ENCODE assay signal across 19 cellular contexts in genomic region chr2:235521844-235522243, GRCh38. TPM values are rescaled to one million over a fixed set of nuclear protein-coding genes. Genes with fewer than 3 reads are reported as not detected.
DNase-seq lines count a peak whose midpoint lies in the region; ATAC-seq and TF ChIP-seq lines count a peak whose summit lies in the region.
"Had no signal": no experiment of that assay in that cellular context is flagged by ENCODE, and none has a peak within 500 bp of the region (broad histone marks: within the 10 kb centered on the region; RNA-seq: fewer than 3 reads in every experiment).

No MANE protein-coding gene starts in this region.

- H3K4me3 ChIP-seq in fibroblast of lung (replicated peaks in 1 of 4; ENCODE audit: control extremely low read depth in 1 of 4, insufficient read depth in 1 of 4, low read depth in 3 of 4, low read length in 4 of 4) (no peak overlapping the region), spleen (no peak overlapping the region), MG63 (no peak overlapping the region)
- H3K4me3 ChIP-seq: GM12878, PC-9 had no signal

- H3K27me3 Mint-ChIP-seq in stimulated activated naive CD8-positive, alpha-beta T cell treated with anti-CD3 and anti-CD28 coated beads, Interleukin-15, amount 100 ng/mL, for 72 hours = peaks cover 21% of the 10 kb centered on the region
- H3K27me3 Mint-ChIP-seq: activated CD8-positive, alpha-beta memory T cell treated with anti-CD3 and anti-CD28 coated beads, Interleukin-2, amount 10 ng/mL, durations not matched to agents 7 days and 5 days had no signal

- H3K36me3 ChIP-seq in fibroblast of lung (ENCODE audit: control insufficient read depth, insufficient read depth, low read length) = no peaks in the 10 kb centered on the region
- no peaks in the 10 kb centered on the region for H3K36me3 ChIP-seq in spleen
- H3K36me3 ChIP-seq in MG63 = no peaks in the 10 kb centered on the region
- H3K36me3 ChIP-seq: BE2C had no signal

- intact Hi-C loops in spleen (cut with DNase I; ENCODE audit: low total_unique reads) = no loop called here

- no peak for ATAC-seq in stimulated activated naive CD8-positive, alpha-beta T cell treated with anti-CD3 and anti-CD28 coated beads, Interleukin-15, amount 100 ng/mL, for 72 hours
- ATAC-seq: activated CD8-positive, alpha-beta memory T cell treated with anti-CD3 and anti-CD28 coated beads, Interleukin-2, amount 10 ng/mL, durations not matched to agents 7 days and 5 days; GM12878; natural killer cell had no signal

- no peak overlapping the region for H3K9ac ChIP-seq in fibroblast of lung (ENCODE audit: insufficient read depth, low read length)

- WGBS in spleen, 5 donors = 53 to 67% (median 58%) methylated on average over 6 of the region's 6 CpGs

- H3K27me3 ChIP-seq in fibroblast of lung (ENCODE audit: control insufficient read depth, insufficient read depth, low read length) (no peaks in the 10 kb centered on the region), spleen (replicated peaks in 1 of 7) (peaks cover 0 to 7% (median 0%) of the 10 kb centered on the region in 7 donors), MG63 (no peaks in the 10 kb centered on the region)
- H3K27me3 ChIP-seq: BE2C had no signal

- TF ChIP-seq CTCF in fibroblast of lung (conservative IDR thresholded peaks at IDR 0.05 in 1 of 2, IDR thresholded peaks at IDR 0.05 in 1 of 2; ENCODE audit: low read depth in 1 of 2, low read length in 2 of 2) (no peak), spleen (IDR thresholded peaks at IDR 0.05 in 8 of 11, conservative IDR thresholded peaks at IDR 0.05 in 3 of 11) (no peak)

- TF ChIP-seq EP300 in Ishikawa (IDR thresholded peaks at IDR 0.05; ENCODE audit: borderline replicate concordance) = no peak

- no peak for TF ChIP-seq RAD21 in Ishikawa (IDR thresholded peaks at IDR 0.05; ENCODE audit: low read depth)

- no peaks in the 10 kb centered on the region for H3K9me3 ChIP-seq in fibroblast of lung (ENCODE audit: control insufficient read depth, insufficient read depth, low read depth, low read length)
- no peaks in the 10 kb centered on the region for H3K9me3 ChIP-seq in spleen
- H3K9me3 ChIP-seq in MG63 = no peaks in the 10 kb centered on the region
- H3K9me3 ChIP-seq: BE2C had no signal

- no peaks in the 10 kb centered on the region for H3K9me3 Mint-ChIP-seq in stimulated activated naive CD8-positive, alpha-beta T cell treated with anti-CD3 and anti-CD28 coated beads, Interleukin-15, amount 100 ng/mL, for 72 hours
- H3K9me3 Mint-ChIP-seq: activated B cell treated with CpG ODN at 0.5 μM for 24 hours, natural killer cell had no signal

- H3K4me1 Mint-ChIP-seq in stimulated activated naive CD8-positive, alpha-beta T cell treated with anti-CD3 and anti-CD28 coated beads, Interleukin-15, amount 100 ng/mL, for 72 hours = no peaks in the 10 kb centered on the region
- H3K4me1 Mint-ChIP-seq: activated B cell treated with CpG ODN at 0.5 μM for 24 hours; activated CD8-positive, alpha-beta memory T cell treated with anti-CD3 and anti-CD28 coated beads, Interleukin-2, amount 10 ng/mL, durations not matched to agents 7 days and 5 days; natural killer cell had no signal

- no peak overlapping the region for H3K27ac Mint-ChIP-seq in stimulated activated naive CD8-positive, alpha-beta T cell treated with anti-CD3 and anti-CD28 coated beads, Interleukin-15, amount 100 ng/mL, for 72 hours
- H3K27ac Mint-ChIP-seq: activated B cell treated with CpG ODN at 0.5 μM for 24 hours; activated CD8-positive, alpha-beta memory T cell treated with anti-CD3 and anti-CD28 coated beads, Interleukin-2, amount 10 ng/mL, durations not matched to agents 7 days and 5 days; natural killer cell had no signal

- H3K4me1 ChIP-seq in fibroblast of lung (ENCODE audit: control insufficient read depth, extremely low read depth, insufficient read depth, low read length) = peaks cover 2% of the 10 kb centered on the region
- peaks cover 0 to 32% (median 13%) of the 10 kb centered on the region in 6 donors for H3K4me1 ChIP-seq in spleen
- H3K4me1 ChIP-seq: BE2C had no signal

- H2AFZ ChIP-seq in fibroblast of lung (ENCODE audit: low read length) = no peak overlapping the region
- H2AFZ ChIP-seq: PC-9 had no signal

- peaks cover 24% of the 10 kb centered on the region for H3K79me2 ChIP-seq in fibroblast of lung (ENCODE audit: control insufficient read depth, insufficient read depth, low read length)

- H4K20me1 ChIP-seq in fibroblast of lung (ENCODE audit: control insufficient read depth, extremely low read depth, insufficient read depth, low read length) = no peaks in the 10 kb centered on the region

- no peak overlapping the region for H3K4me2 ChIP-seq in fibroblast of lung (ENCODE audit: extremely low read depth, insufficient read depth, low read length)
- H3K4me2 ChIP-seq: PC-9 had no signal

- H3K27ac ChIP-seq in fibroblast of lung (ENCODE audit: insufficient read depth, low read length) (no peak overlapping the region), spleen (no peak overlapping the region)
- H3K27ac ChIP-seq: PC-9 had no signal

- TF ChIP-seq POLR2A in spleen (IDR thresholded peaks at IDR 0.05) = no peak

- DNase-seq in Ammon's horn (ENCODE audit: low spot score) (peak; percentile 36), NCI-H69 (lab: John Stamatoyannopoulos, UW) (peak; percentile 90), fibroblast of lung (ENCODE audit: low read depth in 2 of 2) (peak; percentile 5 to 66), spleen (no peak), MG63 (no peak), AG08395 (ENCODE audit: low spot score) (no peak)
- DNase-seq in stimulated activated naive CD8-positive, alpha-beta T cell treated with anti-CD3 and anti-CD28 coated beads, Interleukin-15, amount 100 ng/mL, for 72 hours = no peak
- DNase-seq: activated B cell treated with CpG ODN at 0.5 μM for 24 hours; activated CD8-positive, alpha-beta memory T cell treated with anti-CD3 and anti-CD28 coated beads, Interleukin-2, amount 10 ng/mL, durations not matched to agents 7 days and 5 days; activated naive CD4-positive, alpha-beta T cell treated with anti-CD3 and anti-CD28 coated beads, Interleukin-2, amount 50 U/mL, for 16 hours; BE2C; hippocampal formation; natural killer cell; NCI-H1048; PC-9; retina; stimulated activated CD4-positive, alpha-beta T cell treated with anti-CD3 and anti-CD28 coated beads, Interleukin-2, amount 100 ng/mL, for 24 hours had no signal

- H3K4me3 Mint-ChIP-seq in stimulated activated naive CD8-positive, alpha-beta T cell treated with anti-CD3 and anti-CD28 coated beads, Interleukin-15, amount 100 ng/mL, for 72 hours = no peak overlapping the region
- H3K4me3 Mint-ChIP-seq: activated B cell treated with CpG ODN at 0.5 μM for 24 hours; activated CD8-positive, alpha-beta memory T cell treated with anti-CD3 and anti-CD28 coated beads, Interleukin-2, amount 10 ng/mL, durations not matched to agents 7 days and 5 days; natural killer cell had no signal

TF ChIP-seq in Ishikawa, 13 proteins besides CTCF, POLR2A, EP300 and RAD21:
- TF ChIP-seq NFIC (IDR thresholded peaks at IDR 0.05) (peak; percentile 23; the same call in 1 of the 2 replicates), CEBPB (IDR thresholded peaks at IDR 0.05) (no peak)

RNA-seq across cellular contexts. Expression of gene AGAP1, which starts 28.0 kb away (rescaled TPM):
- total RNA-seq in fibroblast of lung = 7.7 and 10.6 TPM in 2 replicates
- polyA plus RNA-seq in fibroblast of lung = 14.0 and 16.0 TPM in 2 replicates
- polyA plus RNA-seq in fibroblast of lung (2012) = 13.1 and 13.6 TPM in 2 replicates
- polyA minus RNA-seq in fibroblast of lung (ENCODE audit: low replicate concordance) = 56.9 and 135 TPM in 2 replicates
- total RNA-seq in spleen = 10 to 100 TPM in 5 of 7 donors, 1 to 10 TPM in 2; 8.4 to 26.6 (median 16.7) TPM
- polyA plus RNA-seq in spleen = 1 to 10 TPM; 1.1 to 2.8 (median 1.3) TPM
- 5.8 and 8.8 TPM in 2 replicates for total RNA-seq in MG63 (2014; rRNA removed; shearing (Covaris generic); ENCODE audit: low replicate concordance)
- total RNA-seq: activated B cell treated with CpG ODN at 0.5 μM for 24 hours had no signal

Comparison
In these comparisons a context has a peak if more than half of its experiments do, and no peak if none do; other contexts are left out.
1. DNase-seq: peak in Ammon's horn (single experiment), NCI-H69 (single experiment) and fibroblast of lung (2 of 2); none in spleen (single experiment), MG63 (single experiment), AG08395 (single experiment) and stimulated activated naive CD8-positive, alpha-beta T cell treated with anti-CD3 and anti-CD28 coated beads, Interleukin-15, amount 100 ng/mL, for 72 hours (0 of 2).